Comparison of ENCODE assay signal across 21 cellular contexts in genomic region chr13:46057251-46058015, GRCh38. TPM values are rescaled to one million over a fixed set of nuclear protein-coding genes. Genes with fewer than 3 reads are reported as not detected.
A peak's percentile ranks its signal among the peaks of the same experiment; 100 is the strongest.
DNase-seq lines count a peak whose midpoint lies in the region; ATAC-seq and TF ChIP-seq lines count a peak whose summit lies in the region.
"Had no signal": no experiment of that assay in that cellular context is flagged by ENCODE, and none has a peak within 500 bp of the region (broad histone marks: within the 10 kb centered on the region; RNA-seq: fewer than 3 reads in every experiment).

No MANE protein-coding gene starts in this region.

- no peak overlapping the region for H3K4ac ChIP-seq in mesenchymal stem cell (ENCODE audit: low read depth in 1 of 2, low read length in 2 of 2)

- no peak overlapping the region for H3K4me3 Mint-ChIP-seq in naive thymus-derived CD4-positive, alpha-beta T cell
- H3K4me3 Mint-ChIP-seq: stimulated activated effector memory CD8-positive, alpha-beta T cell treated with anti-CD3 and anti-CD28 coated beads, Interleukin-12 subunit alpha, Interleukin-12 subunit beta, amount 100 ng/mL, for 72 hours had no signal

- intact Hi-C loops in naive thymus-derived CD4-positive, alpha-beta T cell (cut with micrococcal nuclease): loop anchor here in 1 of 2 donors (10.0 kb wide), 1 partner anchor 607 kb away; no protein-coding TSS in a partner anchor

- no peak overlapping the region for H2AK5ac ChIP-seq in mesenchymal stem cell (ENCODE audit: low read length, severe bottlenecking)

- no peak overlapping the region for H2BK120ac ChIP-seq in mesenchymal stem cell (ENCODE audit: low read depth, low read length)

- H2BK5ac ChIP-seq in mesenchymal stem cell (ENCODE audit: low read depth, low read length, poor library complexity, severe bottlenecking): no peak overlapping the region

- no peak overlapping the region for H3K27ac Mint-ChIP-seq in naive thymus-derived CD4-positive, alpha-beta T cell
- H3K27ac Mint-ChIP-seq: activated T-helper 2 cell treated with anti-CD3 and anti-CD28 coated beads, Interferon-gamma antibody, Interleukin-2, Interleukin-4, amounts not matched to agents 10 μg/mL and 5 μg/mL and 100 μg/mL, durations not matched to agents 14 hours and 24 hours and 36 hours; stimulated activated effector memory CD8-positive, alpha-beta T cell treated with anti-CD3 and anti-CD28 coated beads, Interleukin-12 subunit alpha, Interleukin-12 subunit beta, amount 100 ng/mL, for 72 hours had no signal

- no peak overlapping the region for H3K14ac ChIP-seq in mesenchymal stem cell (ENCODE audit: low read length in 2 of 2)

- H3K4me1 Mint-ChIP-seq in naive thymus-derived CD4-positive, alpha-beta T cell: peaks cover 7 to 23% (median 14%) of the 10 kb centered on the region in 7 donors
- H3K4me1 Mint-ChIP-seq: stimulated activated effector memory CD8-positive, alpha-beta T cell treated with anti-CD3 and anti-CD28 coated beads, Interleukin-12 subunit alpha, Interleukin-12 subunit beta, amount 100 ng/mL, for 72 hours had no signal

- peaks cover 3% of the 10 kb centered on the region for H3K79me1 ChIP-seq in mesenchymal stem cell (replicated peaks; ENCODE audit: low read length, poor library complexity, severe bottlenecking)

- H3K23ac ChIP-seq in mesenchymal stem cell (ENCODE audit: low read length in 2 of 2): no peak overlapping the region

- H3K4me3 ChIP-seq in AG10803 (ENCODE audit: low read length) (no peak overlapping the region), mesenchymal stem cell (ENCODE audit: insufficient read depth in 1 of 2, low read depth in 1 of 2, low read length in 2 of 2) (no peak overlapping the region)
- H3K4me3 ChIP-seq in naive thymus-derived CD4-positive, alpha-beta T cell (ENCODE audit: low read length): no peak overlapping the region
- H3K4me3 ChIP-seq: skin epidermis had no signal

- peak; percentile 75 for DNase-seq in AG10803 (ENCODE audit: low read depth)
- peak; percentile 97 for DNase-seq in HT1080 (ENCODE audit: low read depth)
- DNase-seq in caudate nucleus (lab: John Stamatoyannopoulos, UW): peak in 6 of 61 donors; percentile 2 to 37 (median 8)
- peak; percentile 8 for DNase-seq in mesenchymal stem cell
- DNase-seq in NCI-H1694 (lab: John Stamatoyannopoulos, UW): no peak
- DNase-seq in retina: no peak
- DNase-seq in GM19240 (ENCODE audit: insufficient read length, low spot score): no peak
- no peak for DNase-seq in naive thymus-derived CD4-positive, alpha-beta T cell
- DNase-seq: ACHN; activated CD8-positive, alpha-beta memory T cell treated with anti-CD3 and anti-CD28 coated beads for 24 hours; COR-L47; NCI-H187; NCI-H526 treated with DMSO at 0.1 percent for 48 hours; SW 1271 had no signal

- no peak for ATAC-seq in naive thymus-derived CD4-positive, alpha-beta T cell
- ATAC-seq: Panc1; stimulated activated effector memory CD8-positive, alpha-beta T cell treated with anti-CD3 and anti-CD28 coated beads, Interleukin-12 subunit alpha, Interleukin-12 subunit beta, amount 100 ng/mL, for 72 hours had no signal

- peak overlapping the region; percentile 60 for H2AFZ ChIP-seq in mesenchymal stem cell (ENCODE audit: low read depth, low read length)

- H3K9me3 Mint-ChIP-seq in naive thymus-derived CD4-positive, alpha-beta T cell: peaks cover 0 to 3% (median 0%) of the 10 kb centered on the region in 11 donors
- H3K9me3 Mint-ChIP-seq: activated T-helper 2 cell treated with anti-CD3 and anti-CD28 coated beads, Interferon-gamma antibody, Interleukin-2, Interleukin-4, amounts not matched to agents 10 μg/mL and 5 μg/mL and 100 μg/mL, durations not matched to agents 14 hours and 24 hours and 36 hours; stimulated activated effector memory CD8-positive, alpha-beta T cell treated with anti-CD3 and anti-CD28 coated beads, Interleukin-12 subunit alpha, Interleukin-12 subunit beta, amount 100 ng/mL, for 72 hours had no signal

- H3K27ac ChIP-seq in caudate nucleus (ENCODE audit: low read depth, low read length) (peak overlapping the region; percentile 60), mesenchymal stem cell (ENCODE audit: low read length, poor library complexity, severe bottlenecking) (no peak overlapping the region)
- H3K27ac ChIP-seq in naive thymus-derived CD4-positive, alpha-beta T cell (ENCODE audit: low read depth, low read length): no peak overlapping the region
- H3K27ac ChIP-seq: skin epidermis had no signal

- no peak overlapping the region for H2BK12ac ChIP-seq in mesenchymal stem cell (ENCODE audit: low read length in 2 of 2)

- H2BK15ac ChIP-seq in mesenchymal stem cell (ENCODE audit: low read depth, poor library complexity, severe bottlenecking): no peak overlapping the region

- H3K27me3 Mint-ChIP-seq in naive thymus-derived CD4-positive, alpha-beta T cell: peaks cover 5 to 32% (median 15%) of the 10 kb centered on the region in 5 donors

- H3K9me3 ChIP-seq in mesenchymal stem cell (ENCODE audit: control insufficient read depth, low read length): no peaks in the 10 kb centered on the region
- H3K9me3 ChIP-seq in naive thymus-derived CD4-positive, alpha-beta T cell (ENCODE audit: control insufficient read depth in 2 of 3, low read length in 3 of 3): no peaks in the 10 kb centered on the region

- 86% methylated on average over 1 of the region's 5 CpGs for WGBS in mesenchymal stem cell

- H3K18ac ChIP-seq in mesenchymal stem cell (ENCODE audit: low read depth in 1 of 2, low read length in 2 of 2): no peak overlapping the region

- no peaks in the 10 kb centered on the region for H3K36me3 ChIP-seq in mesenchymal stem cell (ENCODE audit: control insufficient read depth in 1 of 2, insufficient read depth in 2 of 2, low read depth in 1 of 2, low read length in 2 of 2)
- H3K36me3 ChIP-seq in naive thymus-derived CD4-positive, alpha-beta T cell (ENCODE audit: control insufficient read depth in 2 of 3, insufficient read depth in 3 of 3, low read length in 3 of 3): peaks cover 0 to under 1% (median 0%) of the 10 kb centered on the region in 3 experiments

- H3K36me3 Mint-ChIP-seq in naive thymus-derived CD4-positive, alpha-beta T cell: peaks cover 0 to 2% (median 0%) of the 10 kb centered on the region in 5 donors

- no peak for TF ChIP-seq CTCF in AG10803 (conservative IDR thresholded peaks at IDR 0.05; ENCODE audit: low read length)

- H3K4me1 ChIP-seq in mesenchymal stem cell (ENCODE audit: control insufficient read depth, insufficient read depth, low read depth, low read length): no peaks in the 10 kb centered on the region
- H3K4me1 ChIP-seq in naive thymus-derived CD4-positive, alpha-beta T cell (ENCODE audit: control insufficient read depth in 2 of 2, insufficient read depth in 2 of 2, low read length in 2 of 2): peaks cover 8 to 10% of the 10 kb centered on the region in 2 donors

- POLR2A ChIA-PET in naive thymus-derived CD4-positive, alpha-beta T cell (lab: Charles Lee): interaction anchor here (0.7 to 1.0 kb wide), 2 partner anchors 30 to 63 kb away, joined by 3 to 5 read pairs; no protein-coding TSS in a partner anchor

- no peak overlapping the region for H4K8ac ChIP-seq in mesenchymal stem cell (ENCODE audit: low read length)

- H4K91ac ChIP-seq in mesenchymal stem cell (ENCODE audit: low read length): no peak overlapping the region

- H3K9ac ChIP-seq in mesenchymal stem cell (ENCODE audit: low read length): no peak overlapping the region

- no peaks in the 10 kb centered on the region for H3K27me3 ChIP-seq in mesenchymal stem cell (ENCODE audit: control insufficient read depth in 1 of 2, insufficient read depth in 1 of 2, low read length in 2 of 2)
- H3K27me3 ChIP-seq in naive thymus-derived CD4-positive, alpha-beta T cell (ENCODE audit: control insufficient read depth in 2 of 2, insufficient read depth in 2 of 2, low read length in 2 of 2): no peaks in the 10 kb centered on the region

- no peak overlapping the region for H3K4me2 ChIP-seq in mesenchymal stem cell (ENCODE audit: low read length, poor library complexity, severe bottlenecking)

- CTCF ChIA-PET in naive thymus-derived CD4-positive, alpha-beta T cell (lab: Charles Lee): interaction anchor here (0.6 to 0.8 kb wide), 2 partner anchors 33 to 88 kb away, joined by 3 to 4 read pairs; no protein-coding TSS in a partner anchor

RNA-seq across cellular contexts. Expression of gene ZC3H13, which starts 4.9 kb away (rescaled TPM):
- 19.8 and 19.9 TPM in 2 replicates for total RNA-seq in HT1080 (2014; rRNA removed; shearing (Covaris generic))
- 11.9 and 12.9 TPM in 2 replicates for polyA plus RNA-seq in HT1080 (2015; cell fraction: cytosol; rRNA removed)
- 36.8 and 43.4 TPM in 2 replicates for polyA plus RNA-seq in HT1080 (2015; cell fraction: nucleus; rRNA removed)
- polyA plus RNA-seq in mesenchymal stem cell (2013, experiment 1 of 2): 37.8 TPM
- polyA plus RNA-seq in mesenchymal stem cell (2013, experiment 2 of 2): 34.4 TPM
- 10 to 100 TPM; 41.1 to 67.0 (median 46.5) TPM for total RNA-seq in naive thymus-derived CD4-positive, alpha-beta T cell
- polyA plus RNA-seq in naive thymus-derived CD4-positive, alpha-beta T cell: 10 to 100 TPM; 34.4 to 42.0 TPM

RNA-seq across cellular contexts. Expression of gene CPB2, which starts 47.4 kb away (rescaled TPM):
- 0.21 TPM in 1 of 2 replicates, not detected in the other for total RNA-seq in HT1080 (2014; rRNA removed; shearing (Covaris generic))
- 0.06 and 0.28 TPM in 2 replicates for polyA plus RNA-seq in HT1080 (2015; cell fraction: cytosol; rRNA removed)
- polyA plus RNA-seq in HT1080 (2015; cell fraction: nucleus; rRNA removed): not detected in 2 replicates
- polyA plus RNA-seq in mesenchymal stem cell (2013, experiment 1 of 2): not detected
- not detected for polyA plus RNA-seq in mesenchymal stem cell (2013, experiment 2 of 2)
- total RNA-seq in naive thymus-derived CD4-positive, alpha-beta T cell: not detected
- not detected for polyA plus RNA-seq in naive thymus-derived CD4-positive, alpha-beta T cell
- total RNA-seq: activated T-helper 2 cell treated with anti-CD3 and anti-CD28 coated beads, Interferon-gamma antibody, Interleukin-2, Interleukin-4, amounts not matched to agents 10 μg/mL and 5 μg/mL and 100 μg/mL, durations not matched to agents 14 hours and 24 hours and 36 hours; endothelial cell of umbilical vein; mononuclear cell; ureter had no signal
- polyA plus RNA-seq: endothelial cell of umbilical vein had no signal

Comparison
In these comparisons a context has a peak if more than half of its experiments do, and no peak if none do; other contexts are left out.
1. DNase-seq: peak in AG10803 (single experiment), HT1080 (single experiment) and mesenchymal stem cell (single experiment); none in NCI-H1694 (single experiment), retina (single experiment), GM19240 (single experiment) and naive thymus-derived CD4-positive, alpha-beta T cell (0 of 9).